Comparison of ENCODE assay signal across 1 cellular context in the genomic region with DNA sequence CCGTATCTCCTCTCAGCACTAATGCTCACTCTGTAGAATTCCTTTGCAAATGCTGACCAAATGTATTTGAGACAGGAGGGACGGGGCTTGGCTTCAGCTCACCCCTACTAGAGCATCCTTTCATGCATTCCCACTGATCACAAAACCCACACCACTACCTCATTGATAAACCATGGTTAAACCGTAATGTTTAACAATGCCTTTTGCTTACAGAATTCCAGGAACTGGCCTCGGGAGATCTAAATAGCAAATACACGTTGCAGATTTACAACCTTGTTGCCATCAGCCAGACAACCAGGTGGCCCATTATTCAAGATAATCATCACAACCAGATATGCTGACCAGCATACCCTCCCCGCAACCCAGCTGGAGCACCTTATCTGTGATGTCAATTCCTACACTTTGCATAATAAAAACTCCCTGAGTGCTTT.
TF ChIP-seq lines count a peak whose summit lies in the region.

No MANE protein-coding gene starts in this region.

TF ChIP-seq in GM23338, 12 proteins besides CTCF, POLR2A, EP300 and RAD21:
- TF ChIP-seq, protein P1, sequence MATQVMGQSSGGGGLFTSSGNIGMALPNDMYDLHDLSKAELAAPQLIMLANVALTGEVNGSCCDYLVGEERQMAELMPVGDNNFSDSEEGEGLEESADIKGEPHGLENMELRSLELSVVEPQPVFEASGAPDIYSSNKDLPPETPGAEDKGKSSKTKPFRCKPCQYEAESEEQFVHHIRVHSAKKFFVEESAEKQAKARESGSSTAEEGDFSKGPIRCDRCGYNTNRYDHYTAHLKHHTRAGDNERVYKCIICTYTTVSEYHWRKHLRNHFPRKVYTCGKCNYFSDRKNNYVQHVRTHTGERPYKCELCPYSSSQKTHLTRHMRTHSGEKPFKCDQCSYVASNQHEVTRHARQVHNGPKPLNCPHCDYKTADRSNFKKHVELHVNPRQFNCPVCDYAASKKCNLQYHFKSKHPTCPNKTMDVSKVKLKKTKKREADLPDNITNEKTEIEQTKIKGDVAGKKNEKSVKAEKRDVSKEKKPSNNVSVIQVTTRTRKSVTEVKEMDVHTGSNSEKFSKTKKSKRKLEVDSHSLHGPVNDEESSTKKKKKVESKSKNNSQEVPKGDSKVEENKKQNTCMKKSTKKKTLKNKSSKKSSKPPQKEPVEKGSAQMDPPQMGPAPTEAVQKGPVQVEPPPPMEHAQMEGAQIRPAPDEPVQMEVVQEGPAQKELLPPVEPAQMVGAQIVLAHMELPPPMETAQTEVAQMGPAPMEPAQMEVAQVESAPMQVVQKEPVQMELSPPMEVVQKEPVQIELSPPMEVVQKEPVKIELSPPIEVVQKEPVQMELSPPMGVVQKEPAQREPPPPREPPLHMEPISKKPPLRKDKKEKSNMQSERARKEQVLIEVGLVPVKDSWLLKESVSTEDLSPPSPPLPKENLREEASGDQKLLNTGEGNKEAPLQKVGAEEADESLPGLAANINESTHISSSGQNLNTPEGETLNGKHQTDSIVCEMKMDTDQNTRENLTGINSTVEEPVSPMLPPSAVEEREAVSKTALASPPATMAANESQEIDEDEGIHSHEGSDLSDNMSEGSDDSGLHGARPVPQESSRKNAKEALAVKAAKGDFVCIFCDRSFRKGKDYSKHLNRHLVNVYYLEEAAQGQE (IDR thresholded peaks at IDR 0.05; ENCODE audit: unreplicated experiment) = no peak
- TF ChIP-seq EZH2 (IDR thresholded peaks at IDR 0.05; ENCODE audit: low read depth, unreplicated experiment) = no peak
- TF ChIP-seq ZNF114 (CRISPR knock-in tag; IDR thresholded peaks at IDR 0.05) = peak; percentile 87; the same call in 1 of the 2 replicates
- peak; percentile 83 for TF ChIP-seq CREB1 (CRISPR knock-in tag; IDR thresholded peaks at IDR 0.05; ENCODE audit: low read depth)
- TF ChIP-seq, protein P2, sequence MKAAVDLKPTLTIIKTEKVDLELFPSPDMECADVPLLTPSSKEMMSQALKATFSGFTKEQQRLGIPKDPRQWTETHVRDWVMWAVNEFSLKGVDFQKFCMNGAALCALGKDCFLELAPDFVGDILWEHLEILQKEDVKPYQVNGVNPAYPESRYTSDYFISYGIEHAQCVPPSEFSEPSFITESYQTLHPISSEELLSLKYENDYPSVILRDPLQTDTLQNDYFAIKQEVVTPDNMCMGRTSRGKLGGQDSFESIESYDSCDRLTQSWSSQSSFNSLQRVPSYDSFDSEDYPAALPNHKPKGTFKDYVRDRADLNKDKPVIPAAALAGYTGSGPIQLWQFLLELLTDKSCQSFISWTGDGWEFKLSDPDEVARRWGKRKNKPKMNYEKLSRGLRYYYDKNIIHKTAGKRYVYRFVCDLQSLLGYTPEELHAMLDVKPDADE (IDR thresholded peaks at IDR 0.05) = peak; percentile 54; the same call in 1 of the 2 replicates
- TF ChIP-seq NANOG (IDR thresholded peaks at IDR 0.05; ENCODE audit: borderline replicate concordance) = peak; percentile 98
- TF ChIP-seq, protein P3, sequence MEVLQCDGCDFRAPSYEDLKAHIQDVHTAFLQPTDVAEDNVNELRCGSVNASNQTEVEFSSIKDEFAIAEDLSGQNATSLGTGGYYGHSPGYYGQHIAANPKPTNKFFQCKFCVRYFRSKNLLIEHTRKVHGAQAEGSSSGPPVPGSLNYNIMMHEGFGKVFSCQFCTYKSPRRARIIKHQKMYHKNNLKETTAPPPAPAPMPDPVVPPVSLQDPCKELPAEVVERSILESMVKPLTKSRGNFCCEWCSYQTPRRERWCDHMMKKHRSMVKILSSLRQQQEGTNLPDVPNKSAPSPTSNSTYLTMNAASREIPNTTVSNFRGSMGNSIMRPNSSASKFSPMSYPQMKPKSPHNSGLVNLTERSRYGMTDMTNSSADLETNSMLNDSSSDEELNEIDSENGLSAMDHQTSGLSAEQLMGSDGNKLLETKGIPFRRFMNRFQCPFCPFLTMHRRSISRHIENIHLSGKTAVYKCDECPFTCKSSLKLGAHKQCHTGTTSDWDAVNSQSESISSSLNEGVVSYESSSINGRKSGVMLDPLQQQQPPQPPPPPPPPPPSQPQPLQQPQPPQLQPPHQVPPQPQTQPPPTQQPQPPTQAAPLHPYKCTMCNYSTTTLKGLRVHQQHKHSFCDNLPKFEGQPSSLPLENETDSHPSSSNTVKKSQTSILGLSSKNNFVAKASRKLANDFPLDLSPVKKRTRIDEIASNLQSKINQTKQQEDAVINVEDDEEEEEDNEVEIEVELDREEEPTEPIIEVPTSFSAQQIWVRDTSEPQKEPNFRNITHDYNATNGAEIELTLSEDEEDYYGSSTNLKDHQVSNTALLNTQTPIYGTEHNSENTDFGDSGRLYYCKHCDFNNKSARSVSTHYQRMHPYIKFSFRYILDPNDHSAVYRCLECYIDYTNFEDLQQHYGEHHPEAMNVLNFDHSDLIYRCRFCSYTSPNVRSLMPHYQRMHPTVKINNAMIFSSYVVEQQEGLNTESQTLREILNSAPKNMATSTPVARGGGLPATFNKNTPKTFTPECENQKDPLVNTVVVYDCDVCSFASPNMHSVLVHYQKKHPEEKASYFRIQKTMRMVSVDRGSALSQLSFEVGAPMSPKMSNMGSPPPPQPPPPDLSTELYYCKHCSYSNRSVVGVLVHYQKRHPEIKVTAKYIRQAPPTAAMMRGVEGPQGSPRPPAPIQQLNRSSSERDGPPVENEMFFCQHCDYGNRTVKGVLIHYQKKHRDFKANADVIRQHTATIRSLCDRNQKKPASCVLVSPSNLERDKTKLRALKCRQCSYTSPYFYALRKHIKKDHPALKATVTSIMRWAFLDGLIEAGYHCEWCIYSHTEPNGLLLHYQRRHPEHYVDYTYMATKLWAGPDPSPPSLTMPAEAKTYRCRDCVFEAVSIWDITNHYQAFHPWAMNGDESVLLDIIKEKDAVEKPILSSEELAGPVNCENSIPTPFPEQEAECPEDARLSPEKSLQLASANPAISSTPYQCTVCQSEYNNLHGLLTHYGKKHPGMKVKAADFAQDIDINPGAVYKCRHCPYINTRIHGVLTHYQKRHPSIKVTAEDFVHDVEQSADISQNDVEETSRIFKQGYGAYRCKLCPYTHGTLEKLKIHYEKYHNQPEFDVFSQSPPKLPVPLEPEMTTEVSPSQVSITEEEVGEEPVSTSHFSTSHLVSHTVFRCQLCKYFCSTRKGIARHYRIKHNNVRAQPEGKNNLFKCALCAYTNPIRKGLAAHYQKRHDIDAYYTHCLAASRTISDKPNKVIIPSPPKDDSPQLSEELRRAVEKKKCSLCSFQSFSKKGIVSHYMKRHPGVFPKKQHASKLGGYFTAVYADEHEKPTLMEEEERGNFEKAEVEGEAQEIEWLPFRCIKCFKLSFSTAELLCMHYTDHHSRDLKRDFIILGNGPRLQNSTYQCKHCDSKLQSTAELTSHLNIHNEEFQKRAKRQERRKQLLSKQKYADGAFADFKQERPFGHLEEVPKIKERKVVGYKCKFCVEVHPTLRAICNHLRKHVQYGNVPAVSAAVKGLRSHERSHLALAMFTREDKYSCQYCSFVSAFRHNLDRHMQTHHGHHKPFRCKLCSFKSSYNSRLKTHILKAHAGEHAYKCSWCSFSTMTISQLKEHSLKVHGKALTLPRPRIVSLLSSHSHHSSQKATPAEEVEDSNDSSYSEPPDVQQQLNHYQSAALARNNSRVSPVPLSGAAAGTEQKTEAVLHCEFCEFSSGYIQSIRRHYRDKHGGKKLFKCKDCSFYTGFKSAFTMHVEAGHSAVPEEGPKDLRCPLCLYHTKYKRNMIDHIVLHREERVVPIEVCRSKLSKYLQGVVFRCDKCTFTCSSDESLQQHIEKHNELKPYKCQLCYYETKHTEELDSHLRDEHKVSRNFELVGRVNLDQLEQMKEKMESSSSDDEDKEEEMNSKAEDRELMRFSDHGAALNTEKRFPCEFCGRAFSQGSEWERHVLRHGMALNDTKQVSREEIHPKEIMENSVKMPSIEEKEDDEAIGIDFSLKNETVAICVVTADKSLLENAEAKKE (CRISPR knock-in tag; IDR thresholded peaks at IDR 0.05) = peak; percentile 64; the same call in 1 of the 2 replicates
